1 cellular context compared by ENCODE assay signal in the genomic region with DNA sequence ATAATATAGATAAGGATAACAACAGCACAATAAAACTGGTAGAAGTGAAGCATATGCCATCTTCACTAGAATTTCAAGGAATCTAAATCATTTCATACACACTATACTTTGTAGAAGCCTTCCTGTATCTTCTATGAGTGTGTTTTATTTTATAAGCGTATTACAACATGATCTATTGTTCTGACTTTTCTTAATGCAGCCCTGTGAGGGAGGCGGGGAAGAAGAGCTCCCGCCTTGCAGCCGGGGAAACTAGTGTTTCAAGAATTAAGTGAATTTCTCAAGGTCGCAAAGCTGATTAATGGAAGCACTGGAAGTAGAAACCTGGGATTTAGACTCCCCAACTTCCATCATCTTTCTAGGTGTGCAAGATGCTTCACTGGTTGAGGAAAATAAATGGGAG.
TF ChIP-seq lines count a peak whose summit lies in the region.

No MANE protein-coding gene starts in this region.

TF ChIP-seq in IMR-90, 13 proteins besides CTCF, POLR2A, EP300 and RAD21:
- TF ChIP-seq BHLHE40 (IDR thresholded peaks at IDR 0.05; ENCODE audit: low read depth, low read length) (no peak), CHD1 (IDR thresholded peaks at IDR 0.05; ENCODE audit: low read depth, low read length) (no peak)
